28 cellular contexts compared by ENCODE assay signal in genomic region chr1:118991448-118991847, GRCh38. TPM values are rescaled to one million over a fixed set of nuclear protein-coding genes. Genes with fewer than 3 reads are reported as not detected.
"Had no signal": no experiment of that assay in that cellular context is flagged by ENCODE, and none has a peak within 500 bp of the region (broad histone marks: within the 10 kb centered on the region; RNA-seq: fewer than 3 reads in every experiment).

No MANE protein-coding gene starts in this region.

- H3K4me3 Mint-ChIP-seq: activated B cell treated with CpG ODN at 0.5 μM for 24 hours; activated CD8-positive, alpha-beta T cell treated with anti-CD3 and anti-CD28 coated beads, Interleukin-2, amount 10 ng/mL, durations not matched to agents 7 days and 5 days; activated naive CD4-positive, alpha-beta T cell treated with anti-CD3 and anti-CD28 coated beads, Interleukin-2, amount 50 U/mL, for 24 hours; central memory CD8-positive, alpha-beta T cell; dendritic cell treated with granulocyte-macrophage colony-stimulating factor and Interleukin-4, amounts not matched to agents 40 ng/mL and 50 ng/mL, for 4 days; endodermal cell; mesothelial cell of epicardium; neural crest cell; stimulated activated memory B cell treated with anti-CD40 and anti-IgM and Interleukin-4, amounts not matched to agents 10 μg/mL and 1 μg/mL and 100 μg/mL, for 72 hours; T-helper 17 cell had no signal

- H3K9me3 Mint-ChIP-seq: central memory CD8-positive, alpha-beta T cell; dendritic cell treated with granulocyte-macrophage colony-stimulating factor and Interleukin-4, amounts not matched to agents 40 ng/mL and 50 ng/mL, for 4 days; mesothelial cell of epicardium; neural crest cell had no signal

- ATAC-seq: activated CD8-positive, alpha-beta T cell treated with anti-CD3 and anti-CD28 coated beads, Interleukin-2, amount 10 ng/mL, durations not matched to agents 7 days and 5 days; foreskin keratinocyte; heart left ventricle; left cardiac atrium; naive thymus-derived CD4-positive, alpha-beta T cell; pancreas; stimulated activated memory B cell treated with anti-CD40 and anti-IgM and Interleukin-4, amounts not matched to agents 10 μg/mL and 1 μg/mL and 100 μg/mL, for 72 hours; T-helper 17 cell had no signal

- H3K27ac ChIP-seq: esophagus muscularis mucosa, foreskin keratinocyte, heart left ventricle, pancreas, prostate gland, tibial nerve had no signal

- H3K4me2 ChIP-seq: smooth muscle cell had no signal

- H3K4me3 ChIP-seq: esophagus muscularis mucosa, heart left ventricle, pancreas, prostate gland, smooth muscle cell, tibial nerve had no signal

- H3K36me3 ChIP-seq: esophagus muscularis mucosa, heart left ventricle, pancreas, prostate gland, tibial nerve had no signal

- H3K9me3 ChIP-seq: heart left ventricle, pancreas, prostate gland, tibial nerve had no signal

- H3K36me3 Mint-ChIP-seq: stimulated activated memory B cell treated with anti-CD40 and anti-IgM and Interleukin-4, amounts not matched to agents 10 μg/mL and 1 μg/mL and 100 μg/mL, for 72 hours had no signal

- H3K4me1 ChIP-seq: foreskin keratinocyte, pancreas, prostate gland had no signal

- H3K4me1 Mint-ChIP-seq: central memory CD8-positive, alpha-beta T cell; T-helper 17 cell had no signal

- H3K27ac Mint-ChIP-seq: activated B cell treated with CpG ODN at 0.5 μM for 24 hours; activated naive CD4-positive, alpha-beta T cell treated with anti-CD3 and anti-CD28 coated beads, Interleukin-2, amount 50 U/mL, for 24 hours; dendritic cell treated with granulocyte-macrophage colony-stimulating factor and Interleukin-4, amounts not matched to agents 40 ng/mL and 50 ng/mL, for 4 days; endodermal cell; mesothelial cell of epicardium; stimulated activated memory B cell treated with anti-CD40 and anti-IgM and Interleukin-4, amounts not matched to agents 10 μg/mL and 1 μg/mL and 100 μg/mL, for 72 hours; T-helper 17 cell had no signal

- DNase-seq: activated B cell treated with CpG ODN at 0.5 μM for 24 hours; activated CD8-positive, alpha-beta T cell treated with anti-CD3 and anti-CD28 coated beads, Interleukin-2, amount 10 ng/mL, durations not matched to agents 7 days and 5 days; activated gamma-delta T cell; anterior cingulate cortex; endodermal cell; foreskin keratinocyte; heart left ventricle; hypothalamus; islet precursor cell; left cardiac atrium; naive thymus-derived CD4-positive, alpha-beta T cell; nucleus accumbens; pancreas; stimulated activated CD4-positive, alpha-beta T cell treated with anti-CD3 and anti-CD28 coated beads, Interleukin-1b, Interleukin-23, amount 100 ng/mL, for 48 hours; stimulated activated CD4-positive, alpha-beta T cell treated with anti-CD3 and anti-CD28 coated beads, Interleukin-4, amount 100 ng/mL, for 4 hours; stimulated activated CD8-positive, alpha-beta memory T cell treated with anti-CD3 and anti-CD28 coated beads, Interleukin-4, amount 100 ng/mL, for 48 hours; T-helper 17 cell had no signal

RNA-seq across cellular contexts. Expression of gene TBX15, which starts 3.3 kb away (rescaled TPM):
- total RNA-seq: activated CD8-positive, alpha-beta T cell treated with anti-CD3 and anti-CD28 coated beads, Interleukin-2, amount 10 ng/mL, durations not matched to agents 7 days and 5 days; bronchial epithelial cell; foreskin keratinocyte; mesothelial cell of epicardium; naive thymus-derived CD4-positive, alpha-beta T cell; T-helper 17 cell had no signal
- polyA plus RNA-seq: foreskin keratinocyte; naive thymus-derived CD4-positive, alpha-beta T cell had no signal
